1 cellular context compared by ENCODE assay signal in genomic region chr6:36874443-36875249, GRCh38.
TF ChIP-seq lines count a peak whose summit lies in the region.

PPIL1 (minus strand) TSS chr6:36874803; CDS start chr6:36874772, 31 bp downstream.

TF ChIP-seq in H1, 55 proteins besides CTCF, POLR2A, EP300 and RAD21 (continued from another document):
- no peak; the same call in 1 of the 2 replicates for TF ChIP-seq ATF2 (IDR thresholded peaks at IDR 0.05; ENCODE audit: low read length)
- peak; percentile 97 for TF ChIP-seq ASH2L (IDR thresholded peaks at IDR 0.05; ENCODE audit: low read length)
- peak; percentile 38; the same call in 1 of the 2 replicates for TF ChIP-seq SRF (IDR thresholded peaks at IDR 0.05; ENCODE audit: low read depth, low read length)
- TF ChIP-seq POLR2AphosphoS5 (IDR thresholded peaks at IDR 0.05; ENCODE audit: low read depth, low read length): peak; percentile 77
- peak; percentile 72 for TF ChIP-seq TEAD4 (IDR thresholded peaks at IDR 0.05; ENCODE audit: low read depth, low read length)
- TF ChIP-seq SAP30 (IDR thresholded peaks at IDR 0.05; ENCODE audit: insufficient read depth, insufficient replicate concordance, low read length): no peak
- no peak for TF ChIP-seq SIX5 (IDR thresholded peaks at IDR 0.05; ENCODE audit: low read depth, low read length)
- TF ChIP-seq POU5F1 (IDR thresholded peaks at IDR 0.05; ENCODE audit: low read depth, low read length): no peak
- TF ChIP-seq SP2 (IDR thresholded peaks at IDR 0.05; ENCODE audit: low read length): peak; percentile 26; the same call in 1 of the 2 replicates
- no peak for TF ChIP-seq CHD7 (IDR thresholded peaks at IDR 0.05; ENCODE audit: insufficient replicate concordance, low read length)
- no peak for TF ChIP-seq FOSL1 (IDR thresholded peaks at IDR 0.05; ENCODE audit: insufficient read depth, low read depth, low read length)
- no peak for TF ChIP-seq JUND (IDR thresholded peaks at IDR 0.05; ENCODE audit: low read length)
- peak; percentile 38 for TF ChIP-seq NANOG (IDR thresholded peaks at IDR 0.05; ENCODE audit: insufficient read depth, low read depth, low read length, poor library complexity, severe bottlenecking)
- no peak for TF ChIP-seq SIRT6 (IDR thresholded peaks at IDR 0.05; ENCODE audit: low read length)
- peak; percentile 67 for TF ChIP-seq KDM4A (IDR thresholded peaks at IDR 0.05; ENCODE audit: low read depth, low read length, severe bottlenecking)
- no peak for TF ChIP-seq BCL11A (IDR thresholded peaks at IDR 0.05; ENCODE audit: low read depth in 2 of 2, low read length in 2 of 2)
- no peak for TF ChIP-seq CTBP2 (IDR thresholded peaks at IDR 0.05; ENCODE audit: borderline replicate concordance, insufficient read depth, insufficient read length, low read length)
- no peak for TF ChIP-seq CBX5 (IDR thresholded peaks at IDR 0.05; ENCODE audit: low read depth, low read length)
- no peak for TF ChIP-seq BRCA1 (IDR thresholded peaks at IDR 0.05; ENCODE audit: low read depth, low read length)
- peak; percentile 34; the same call in 1 of the 2 replicates for TF ChIP-seq SP1 (IDR thresholded peaks at IDR 0.05; ENCODE audit: low read depth, low read length)
- peak; percentile 86 for TF ChIP-seq TBP (IDR thresholded peaks at IDR 0.05; ENCODE audit: low read depth, low read length)
- TF ChIP-seq MAX (IDR thresholded peaks at IDR 0.05): peak; percentile 79
- no peak for TF ChIP-seq ATF3 (IDR thresholded peaks at IDR 0.05; ENCODE audit: insufficient read depth, low read depth, low read length)
- no peak for TF ChIP-seq RNF2 (IDR thresholded peaks at IDR 0.05; ENCODE audit: borderline replicate concordance, low read depth, low read length, missing control alignments, poor library complexity, severe bottlenecking)
- TF ChIP-seq EZH2 (IDR thresholded peaks at IDR 0.05; ENCODE audit: low read depth, low read length, severe bottlenecking): no peak
- TF ChIP-seq PHF8 (conservative IDR thresholded peaks at IDR 0.05; ENCODE audit: low read depth, low read length): peak; percentile 95
- TF ChIP-seq KDM1A (IDR thresholded peaks at IDR 0.05; ENCODE audit: borderline replicate concordance, low read length): no peak
- peak; percentile 57 for TF ChIP-seq E2F6 (IDR thresholded peaks at IDR 0.05)
- no peak for TF ChIP-seq HDAC6 (IDR thresholded peaks at IDR 0.05; ENCODE audit: low read depth, low read length)
- TF ChIP-seq NRF1 (IDR thresholded peaks at IDR 0.05; ENCODE audit: low read depth, low read length): no peak
- TF ChIP-seq TAF1 (IDR thresholded peaks at IDR 0.05; ENCODE audit: low read depth, low read length): peak; percentile 92
- peak; percentile 99 for TF ChIP-seq GABPA (IDR thresholded peaks at IDR 0.05; ENCODE audit: borderline replicate concordance, insufficient read depth, low read length)
- TF ChIP-seq RXRA (IDR thresholded peaks at IDR 0.05; ENCODE audit: insufficient read depth, low read depth, low read length): no peak
- peak in 1 of 2 experiments; percentile 81; a peak in 1 of 4 replicates for TF ChIP-seq HDAC2 (IDR thresholded peaks at IDR 0.05; ENCODE audit: borderline replicate concordance in 1 of 2, low read depth in 2 of 2, low read length in 2 of 2)
- TF ChIP-seq SP4 (IDR thresholded peaks at IDR 0.05; ENCODE audit: low read length): peak; percentile 87
- no peak for TF ChIP-seq RFX5 (IDR thresholded peaks at IDR 0.05; ENCODE audit: borderline replicate concordance, low read depth, low read length)
- no peak for TF ChIP-seq USF2 (IDR thresholded peaks at IDR 0.05; ENCODE audit: low read length)
- TF ChIP-seq CHD2 (IDR thresholded peaks at IDR 0.05; ENCODE audit: low read length): no peak; the same call in 1 of the 2 replicates
- no peak for TF ChIP-seq CBX8 (IDR thresholded peaks at IDR 0.05; ENCODE audit: borderline replicate concordance, low read depth, low read length)
- TF ChIP-seq SUZ12 (IDR thresholded peaks at IDR 0.05; ENCODE audit: low read length): no peak
- TF ChIP-seq EGR1 (IDR thresholded peaks at IDR 0.05; ENCODE audit: borderline replicate concordance, low read depth, low read length): 0 out of 2 replicates have a peak, but pooled peaks have one; percentile 30
- TF ChIP-seq SIN3A (conservative IDR thresholded peaks at IDR 0.05 in 1 of 2, IDR thresholded peaks at IDR 0.05 in 1 of 2; ENCODE audit: low read depth in 1 of 2, low read length in 2 of 2): peak; percentile 40 to 71; a peak in 1 of 4 replicates
- no peak for TF ChIP-seq ZNF274 (IDR thresholded peaks at IDR 0.05; ENCODE audit: borderline replicate concordance, extremely low read depth, low read length)
- TF ChIP-seq MAFK (IDR thresholded peaks at IDR 0.05; ENCODE audit: low read depth, low read length): no peak
- TF ChIP-seq KDM5A (IDR thresholded peaks at IDR 0.05; ENCODE audit: low read length): peak; percentile 73
- TF ChIP-seq RBBP5 (IDR thresholded peaks at IDR 0.05; ENCODE audit: borderline replicate concordance, low read depth, low read length): peak; percentile 79; the same call in 1 of the 2 replicates
- no peak for TF ChIP-seq JUN (IDR thresholded peaks at IDR 0.05; ENCODE audit: low read depth, low read length)
